In the genomic region with DNA sequence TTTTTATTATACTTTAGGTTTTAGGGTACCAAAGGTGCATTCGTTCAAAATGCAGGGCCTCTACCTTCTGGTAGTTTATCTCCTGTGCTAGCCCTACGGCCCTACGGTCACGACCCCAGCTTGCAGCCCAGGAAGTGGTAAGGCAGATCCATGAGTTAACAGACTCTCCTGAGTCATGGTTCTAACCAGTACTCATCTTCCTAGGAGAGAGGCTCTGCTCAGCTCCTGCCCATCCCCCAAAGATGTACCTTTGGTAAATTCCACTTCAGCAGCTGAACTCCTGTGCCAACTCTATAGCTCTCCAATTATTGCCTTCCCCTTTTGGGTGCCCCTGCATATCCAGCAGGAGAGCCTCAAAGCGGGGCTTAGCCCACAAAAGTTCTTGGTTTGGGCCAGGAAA, we compare ENCODE assay signal across 13 cellular contexts.
DNase-seq lines count a peak whose midpoint lies in the region; TF ChIP-seq lines count a peak whose summit lies in the region.
"Had no signal": no experiment of that assay in that cellular context is flagged by ENCODE, and none has a peak within 500 bp of the region (broad histone marks: within the 10 kb centered on the region; RNA-seq: fewer than 3 reads in every experiment).

No MANE protein-coding gene starts in this region.

- peak; percentile 14 for DNase-seq in Daoy (ENCODE audit: low read depth)
- peak; percentile 40 for DNase-seq in OCI-M1 (lab: John Stamatoyannopoulos, UW)
- DNase-seq in choroid plexus epithelial cell (ENCODE audit: low read depth) = peak; percentile 6
- peak; percentile 9 for DNase-seq in iris pigment epithelial cell (ENCODE audit: low read depth)
- DNase-seq in DMS79 (lab: John Stamatoyannopoulos, UW) = no peak
- no peak for DNase-seq in activated naive CD4-positive, alpha-beta T cell treated with anti-CD3 and anti-CD28 coated beads, Interleukin-2, amount 50 U/mL, for 16 hours
- no peak for DNase-seq in LoVo (ENCODE audit: low spot score)
- no peak for DNase-seq in hepatic stellate cell (ENCODE audit: low spot score)
- DNase-seq: AML-193, DMS53, GOT3 had no signal

- H3K4me3 ChIP-seq in choroid plexus epithelial cell (ENCODE audit: low read depth, low read length) = no peak overlapping the region
- H3K4me3 ChIP-seq: BLaER1, HAP-1 had no signal

- no peak for TF ChIP-seq CTCF in choroid plexus epithelial cell (conservative IDR thresholded peaks at IDR 0.05; ENCODE audit: low read depth, low read length)

Comparison
In these comparisons a context has a peak if more than half of its experiments do, and no peak if none do; other contexts are left out.
1. DNase-seq: peak in Daoy (single experiment), OCI-M1 (single experiment), choroid plexus epithelial cell (single experiment) and iris pigment epithelial cell (single experiment); none in DMS79 (single experiment), activated naive CD4-positive, alpha-beta T cell treated with anti-CD3 and anti-CD28 coated beads, Interleukin-2, amount 50 U/mL, for 16 hours (single experiment), LoVo (single experiment) and hepatic stellate cell (single experiment).